In genomic region chr10:13654118-13654830, GRCh38 we compare ENCODE assay signal across 24 cellular contexts.
"Had no signal": no experiment of that assay in that cellular context is flagged by ENCODE, and none has a peak within 500 bp of the region (broad histone marks: within the 10 kb centered on the region; RNA-seq: fewer than 3 reads in every experiment).

No MANE protein-coding gene starts in this region.

- H3K27ac Mint-ChIP-seq: activated CD4-positive, alpha-beta memory T cell treated with anti-CD3 and anti-CD28 coated beads, Interleukin-2, amount 10 ng/mL, durations not matched to agents 7 days and 5 days; activated naive CD4-positive, alpha-beta T cell treated with anti-CD3 and anti-CD28 coated beads for 36 hours; activated T-cell treated with anti-CD3 and anti-CD28 coated beads, Interleukin-2, amount 50 U/mL, for 72 hours; stimulated activated naive CD8-positive, alpha-beta T cell treated with anti-CD3 and anti-CD28 coated beads, Interleukin-15, Interleukin-2, amounts not matched to agents 100 ng/mL and 50 ng/mL, for 24 hours; T-helper 17 cell had no signal

- H3K9me3 Mint-ChIP-seq: activated CD4-positive, alpha-beta memory T cell treated with anti-CD3 and anti-CD28 coated beads, Interleukin-2, amount 10 ng/mL, durations not matched to agents 7 days and 5 days; activated naive CD4-positive, alpha-beta T cell treated with anti-CD3 and anti-CD28 coated beads for 36 hours; activated T-cell treated with anti-CD3 and anti-CD28 coated beads, Interleukin-2, amount 50 U/mL, for 72 hours; natural killer cell; stimulated activated naive CD8-positive, alpha-beta T cell treated with anti-CD3 and anti-CD28 coated beads, Interleukin-15, Interleukin-2, amounts not matched to agents 100 ng/mL and 50 ng/mL, for 24 hours had no signal

- H3K9me3 ChIP-seq: ascending aorta, colonic mucosa, gastroesophageal sphincter, pancreas, psoas muscle, suprapubic skin, transverse colon, uterus had no signal

- H3K27ac ChIP-seq: ascending aorta, colonic mucosa, epithelial cell of prostate, gastroesophageal sphincter, pancreas, psoas muscle, suprapubic skin, transverse colon, uterus had no signal

- FAIRE-seq: pancreas had no signal

- H3K4me1 ChIP-seq: ascending aorta, colonic mucosa, pancreas, suprapubic skin, uterus had no signal

- DNase-seq: activated CD4-positive, alpha-beta memory T cell treated with anti-CD3 and anti-CD28 coated beads, Interleukin-2, amount 10 ng/mL, durations not matched to agents 7 days and 5 days; activated CD4-positive, alpha-beta T cell treated with anti-CD3 and anti-CD28 coated beads for 48 hours; activated CD4-positive, CD25-positive, alpha-beta regulatory T cell; activated effector memory CD4-positive, alpha-beta T cell treated with Interleukin-2 at 50 U/mL for 16 hours; activated naive CD4-positive, alpha-beta T cell treated with anti-CD3 and anti-CD28 coated beads for 36 hours; activated T-cell treated with anti-CD3 and anti-CD28 coated beads, Interleukin-2, amount 50 U/mL, for 72 hours; central memory CD4-positive, alpha-beta T cell; colonic mucosa; hypothalamus; midbrain; natural killer cell; pancreas; psoas muscle; right cardiac atrium; stimulated activated CD4-positive, alpha-beta T cell treated with anti-CD3 and anti-CD28 coated beads, Interleukin-12 subunit alpha, Interleukin-12 subunit beta, amount 100 ng/mL, for 4 hours; stimulated activated CD4-positive, alpha-beta T cell treated with anti-CD3 and anti-CD28 coated beads, Interleukin-4, amount 100 ng/mL, for 4 hours; T-helper 17 cell; transverse colon; uterus had no signal

- ATAC-seq: activated T-cell treated with anti-CD3 and anti-CD28 coated beads, Interleukin-2, amount 50 U/mL, for 72 hours; gastroesophageal sphincter; natural killer cell; pancreas; psoas muscle; right cardiac atrium; T-helper 17 cell had no signal

- H3K36me3 Mint-ChIP-seq: natural killer cell had no signal

- H3K27me3 ChIP-seq: ascending aorta, colonic mucosa, gastroesophageal sphincter, pancreas, suprapubic skin, transverse colon, uterus had no signal

- H3K27me3 Mint-ChIP-seq: activated CD4-positive, alpha-beta memory T cell treated with anti-CD3 and anti-CD28 coated beads, Interleukin-2, amount 10 ng/mL, durations not matched to agents 7 days and 5 days; stimulated activated naive CD8-positive, alpha-beta T cell treated with anti-CD3 and anti-CD28 coated beads, Interleukin-15, Interleukin-2, amounts not matched to agents 100 ng/mL and 50 ng/mL, for 24 hours; T-helper 17 cell had no signal

- H3K4me3 ChIP-seq: ascending aorta, colonic mucosa, gastroesophageal sphincter, pancreas, psoas muscle, suprapubic skin, transverse colon, uterus had no signal

- H3K36me3 ChIP-seq: colonic mucosa, uterus had no signal

- H3K4me3 Mint-ChIP-seq: activated CD4-positive, alpha-beta memory T cell treated with anti-CD3 and anti-CD28 coated beads, Interleukin-2, amount 10 ng/mL, durations not matched to agents 7 days and 5 days; activated naive CD4-positive, alpha-beta T cell treated with anti-CD3 and anti-CD28 coated beads for 36 hours; activated T-cell treated with anti-CD3 and anti-CD28 coated beads, Interleukin-2, amount 50 U/mL, for 72 hours; natural killer cell; stimulated activated naive CD8-positive, alpha-beta T cell treated with anti-CD3 and anti-CD28 coated beads, Interleukin-15, Interleukin-2, amounts not matched to agents 100 ng/mL and 50 ng/mL, for 24 hours; T-helper 17 cell had no signal
